ENCODE assay signal across 18 cellular contexts in genomic region chr9:131492070-131492469, GRCh38. TPM values are rescaled to one million over a fixed set of nuclear protein-coding genes. Genes with fewer than 3 reads are reported as not detected.
A peak's percentile ranks its signal among the peaks of the same experiment; 100 is the strongest.
DNase-seq lines count a peak whose midpoint lies in the region; ATAC-seq and TF ChIP-seq lines count a peak whose summit lies in the region.
"Had no signal": no experiment of that assay in that cellular context is flagged by ENCODE, and none has a peak within 500 bp of the region (broad histone marks: within the 10 kb centered on the region; RNA-seq: fewer than 3 reads in every experiment).

No MANE protein-coding gene starts in this region.

- H3K9me3 Mint-ChIP-seq in stimulated activated naive CD8-positive, alpha-beta T cell treated with anti-CD3 and anti-CD28 coated beads, Interleukin-15, amount 100 ng/mL, for 72 hours = no peaks in the 10 kb centered on the region
- peaks cover 0 to 1% (median 0%) of the 10 kb centered on the region in 11 donors for H3K9me3 Mint-ChIP-seq in naive thymus-derived CD4-positive, alpha-beta T cell
- H3K9me3 Mint-ChIP-seq in type B pancreatic cell (no peaks in the 10 kb centered on the region), neural progenitor cell (peaks cover 2% of the 10 kb centered on the region)
- H3K9me3 Mint-ChIP-seq: IgD-negative memory B cell had no signal

- POLR2A ChIA-PET in naive thymus-derived CD4-positive, alpha-beta T cell (lab: Charles Lee) = interaction anchor here (1.1 to 1.3 kb wide), 3 partner anchors 11 to 43 kb away, joined by 3 read pairs; no protein-coding TSS in a partner anchor

- H3K27me3 ChIP-seq in naive thymus-derived CD4-positive, alpha-beta T cell (ENCODE audit: control insufficient read depth in 2 of 2, insufficient read depth in 2 of 2, low read length in 2 of 2) = no peaks in the 10 kb centered on the region
- H3K27me3 ChIP-seq in neural progenitor cell = no peaks in the 10 kb centered on the region
- H3K27me3 ChIP-seq: BLaER1 had no signal

- H3K4me1 Mint-ChIP-seq in stimulated activated naive CD8-positive, alpha-beta T cell treated with anti-CD3 and anti-CD28 coated beads, Interleukin-15, amount 100 ng/mL, for 72 hours = peaks cover 10% of the 10 kb centered on the region
- H3K4me1 Mint-ChIP-seq in naive thymus-derived CD4-positive, alpha-beta T cell = peaks cover 0 to 15% (median 10%) of the 10 kb centered on the region in 7 donors
- H3K4me1 Mint-ChIP-seq in type B pancreatic cell (ENCODE audit: unreplicated experiment) (no peaks in the 10 kb centered on the region), neural progenitor cell (peaks cover 2% of the 10 kb centered on the region)

- H3K9ac ChIP-seq in neural progenitor cell = no peak overlapping the region
- H3K9ac ChIP-seq: BLaER1 had no signal

- no peaks in the 10 kb centered on the region for H3K4me1 ChIP-seq in naive thymus-derived CD4-positive, alpha-beta T cell (ENCODE audit: control insufficient read depth in 2 of 2, insufficient read depth in 2 of 2, low read length in 2 of 2)
- H3K4me1 ChIP-seq in neural progenitor cell = no peaks in the 10 kb centered on the region

- H2AFZ ChIP-seq in neural progenitor cell (replicated peaks) = no peak overlapping the region

- peaks cover 30 to 100% (median 42%) of the 10 kb centered on the region in 3 experiments for H3K36me3 ChIP-seq in naive thymus-derived CD4-positive, alpha-beta T cell (ENCODE audit: control insufficient read depth in 2 of 3, insufficient read depth in 3 of 3, low read length in 3 of 3)
- H3K36me3 ChIP-seq in neural progenitor cell = peaks cover 3% of the 10 kb centered on the region

- ATAC-seq in stimulated activated naive CD8-positive, alpha-beta T cell treated with anti-CD3 and anti-CD28 coated beads, Interleukin-15, amount 100 ng/mL, for 72 hours = no peak
- ATAC-seq in stimulated activated naive CD8-positive, alpha-beta T cell treated with anti-CD3 and anti-CD28 coated beads, Interleukin-15, Interleukin-2, amounts not matched to agents 100 U/mL and 50 U/mL, for 24 hours = no peak
- ATAC-seq in naive thymus-derived CD4-positive, alpha-beta T cell = no peak
- ATAC-seq in GM21529 (IDR thresholded peaks at IDR 0.05; ENCODE audit: unreplicated experiment) = no peak
- ATAC-seq: Panc1, Right ventricle myocardium inferior had no signal

- H3K27ac ChIP-seq in angular gyrus (ENCODE audit: low read depth, low read length) (peak overlapping the region; percentile 27), neural progenitor cell (no peak overlapping the region)
- no peak overlapping the region for H3K27ac ChIP-seq in naive thymus-derived CD4-positive, alpha-beta T cell (ENCODE audit: low read depth, low read length)
- H3K27ac ChIP-seq: BLaER1 had no signal

- TF ChIP-seq CTCF in type B pancreatic cell (conservative IDR thresholded peaks at IDR 0.05) = no peak
- no peak for TF ChIP-seq CTCF in neural progenitor cell (IDR thresholded peaks at IDR 0.05)

- H3K79me2 ChIP-seq in neural progenitor cell (ENCODE audit: low read depth) = no peaks in the 10 kb centered on the region

- H3F3A ChIP-seq in neural progenitor cell (ENCODE audit: low read depth) = peaks cover 12% of the 10 kb centered on the region

- no peak overlapping the region for H3K4me3 ChIP-seq in naive thymus-derived CD4-positive, alpha-beta T cell (ENCODE audit: low read length)
- no peak overlapping the region for H3K4me3 ChIP-seq in neural progenitor cell
- H3K4me3 ChIP-seq: BLaER1 had no signal

- no peaks in the 10 kb centered on the region for H3K27me3 Mint-ChIP-seq in stimulated activated naive CD8-positive, alpha-beta T cell treated with anti-CD3 and anti-CD28 coated beads, Interleukin-15, amount 100 ng/mL, for 72 hours
- H3K27me3 Mint-ChIP-seq in naive thymus-derived CD4-positive, alpha-beta T cell = no peaks in the 10 kb centered on the region
- no peaks in the 10 kb centered on the region for H3K27me3 Mint-ChIP-seq in type B pancreatic cell
- peaks cover 19% of the 10 kb centered on the region for H3K27me3 Mint-ChIP-seq in neural progenitor cell (ENCODE audit: insufficient read depth, low read depth)
- H3K27me3 Mint-ChIP-seq: IgD-negative memory B cell had no signal

- H3K9me3 ChIP-seq in naive thymus-derived CD4-positive, alpha-beta T cell (ENCODE audit: control insufficient read depth in 2 of 3, low read length in 3 of 3) = no peaks in the 10 kb centered on the region
- no peaks in the 10 kb centered on the region for H3K9me3 ChIP-seq in neural progenitor cell (ENCODE audit: low read depth)
- H3K9me3 ChIP-seq: BLaER1 had no signal

- intact Hi-C loops in naive thymus-derived CD4-positive, alpha-beta T cell (cut with micrococcal nuclease) = no loop called here

- peak overlapping the region; percentile 31 to 48 for H3K27ac Mint-ChIP-seq in stimulated activated naive CD8-positive, alpha-beta T cell treated with anti-CD3 and anti-CD28 coated beads, Interleukin-15, amount 100 ng/mL, for 72 hours
- peak overlapping the region in 6 of 9 donors; percentile 44 to 72 (median 55) for H3K27ac Mint-ChIP-seq in naive thymus-derived CD4-positive, alpha-beta T cell
- H3K27ac Mint-ChIP-seq in type B pancreatic cell = peak overlapping the region; percentile 6
- no peak overlapping the region for H3K27ac Mint-ChIP-seq in neural progenitor cell

- H4K20me1 ChIP-seq in neural progenitor cell (ENCODE audit: low read depth) = peaks cover 65% of the 10 kb centered on the region

- peaks cover 17 to 61% (median 36%) of the 10 kb centered on the region in 5 donors for H3K36me3 Mint-ChIP-seq in naive thymus-derived CD4-positive, alpha-beta T cell
- H3K36me3 Mint-ChIP-seq in type B pancreatic cell (peaks cover 30% of the 10 kb centered on the region), neural progenitor cell (peaks cover 50% of the 10 kb centered on the region)
- H3K36me3 Mint-ChIP-seq: IgD-negative memory B cell had no signal

- no peak overlapping the region for H3K4me3 Mint-ChIP-seq in stimulated activated naive CD8-positive, alpha-beta T cell treated with anti-CD3 and anti-CD28 coated beads, Interleukin-15, amount 100 ng/mL, for 72 hours
- no peak overlapping the region for H3K4me3 Mint-ChIP-seq in naive thymus-derived CD4-positive, alpha-beta T cell
- H3K4me3 Mint-ChIP-seq in type B pancreatic cell = no peak overlapping the region
- H3K4me3 Mint-ChIP-seq in neural progenitor cell = no peak overlapping the region

- no peak for DNase-seq in stimulated activated naive CD8-positive, alpha-beta T cell treated with anti-CD3 and anti-CD28 coated beads, Interleukin-15, amount 100 ng/mL, for 72 hours
- DNase-seq in stimulated activated naive CD8-positive, alpha-beta T cell treated with anti-CD3 and anti-CD28 coated beads, Interleukin-15, Interleukin-2, amounts not matched to agents 100 U/mL and 50 U/mL, for 24 hours = no peak
- DNase-seq in naive thymus-derived CD4-positive, alpha-beta T cell = no peak
- DNase-seq in type B pancreatic cell (ENCODE audit: extremely low spot score, unreplicated experiment) (no peak), neural progenitor cell (ENCODE audit: low spot score) (no peak), NCI-H774 (lab: John Stamatoyannopoulos, UW) (no peak)
- DNase-seq: DMS153, EL, HCEC 1CT, NCI-H1436, NCI-H2029 treated with DMSO at 0.1 percent for 48 hours, NCI-H510A had no signal

- CTCF ChIA-PET in naive thymus-derived CD4-positive, alpha-beta T cell (lab: Charles Lee) = interaction anchor here (0.5 kb wide), 1 partner anchor 47 kb away, joined by 3 read pairs; no protein-coding TSS in a partner anchor

- H3K4me2 ChIP-seq in neural progenitor cell = no peak overlapping the region
- H3K4me2 ChIP-seq: BLaER1 had no signal

RNA-seq across cellular contexts. Expression of gene POMT1, which starts 10.6 kb away (rescaled TPM):
- total RNA-seq in naive thymus-derived CD4-positive, alpha-beta T cell = 10 to 100 TPM; 40.0 to 55.8 (median 47.7) TPM
- polyA plus RNA-seq in naive thymus-derived CD4-positive, alpha-beta T cell = 10 to 100 TPM; 13.3 to 15.1 TPM
- total RNA-seq in type B pancreatic cell (ENCODE audit: low replicate concordance) (48.7 and 55.4 TPM in 2 replicates), neural progenitor cell (ENCODE audit: low replicate concordance) (31.1 and 48.0 TPM in 2 replicates)

RNA-seq across cellular contexts. Expression of gene UCK1, which starts 39.0 kb away (rescaled TPM):
- total RNA-seq in naive thymus-derived CD4-positive, alpha-beta T cell = 10 to 100 TPM; 21.8 to 40.1 (median 29.3) TPM
- 10 to 100 TPM; 21.2 to 32.8 TPM for polyA plus RNA-seq in naive thymus-derived CD4-positive, alpha-beta T cell
- total RNA-seq in type B pancreatic cell (ENCODE audit: low replicate concordance) (25.9 and 36.8 TPM in 2 replicates), neural progenitor cell (ENCODE audit: low replicate concordance) (30.7 and 41.1 TPM in 2 replicates)

RNA-seq across cellular contexts. Expression of gene PRRT1B, which starts 53.3 kb away (rescaled TPM):
- total RNA-seq in naive thymus-derived CD4-positive, alpha-beta T cell = not detected
- polyA plus RNA-seq in naive thymus-derived CD4-positive, alpha-beta T cell = not detected
- total RNA-seq in type B pancreatic cell (ENCODE audit: low replicate concordance) (3.0 and 5.6 TPM in 2 replicates), neural progenitor cell (ENCODE audit: low replicate concordance) (not detected in 2 replicates)
- total RNA-seq: Right ventricle myocardium inferior had no signal
- polyA plus RNA-seq: IgD-negative memory B cell had no signal
